ENCODE assay signal across 33 cellular contexts in the genomic region with DNA sequence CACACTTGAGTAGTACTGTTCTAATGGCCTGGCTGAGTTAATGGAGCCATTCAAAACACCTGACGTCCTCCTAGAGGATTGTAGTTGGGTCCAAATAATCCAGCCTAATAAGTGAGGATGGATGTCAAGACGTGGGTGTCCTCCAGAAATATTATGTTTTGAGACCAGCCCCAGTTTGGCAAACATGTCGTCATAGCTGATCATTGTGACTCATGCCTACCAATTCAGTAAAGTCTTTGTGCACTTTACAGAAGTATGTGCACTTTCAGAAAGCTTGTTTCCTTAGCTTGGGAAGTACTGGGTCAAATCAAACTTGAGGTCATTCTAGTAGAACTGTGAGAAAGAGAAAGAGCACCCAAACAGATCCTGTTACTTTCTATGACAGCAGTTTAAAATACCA. TPM values are rescaled to one million over a fixed set of nuclear protein-coding genes. Genes with fewer than 3 reads are reported as not detected.
"Had no signal": no experiment of that assay in that cellular context is flagged by ENCODE, and none has a peak within 500 bp of the region (broad histone marks: within the 10 kb centered on the region; RNA-seq: fewer than 3 reads in every experiment).

No MANE protein-coding gene starts in this region.

- H3K9me3 Mint-ChIP-seq: activated B cell treated with CpG ODN at 0.5 μM for 24 hours; activated CD4-positive, alpha-beta memory T cell treated with anti-CD3 and anti-CD28 coated beads for 36 hours; activated naive CD4-positive, alpha-beta T cell treated with anti-CD3 and anti-CD28 coated beads for 36 hours; activated naive CD8-positive, alpha-beta T cell treated with anti-CD3 and anti-CD28 coated beads, Interleukin-2, amount 50 U/mL, for 24 hours; activated T-cell treated with anti-CD3 and anti-CD28 coated beads, Interleukin-2, amount 50 U/mL, for 4 hours; activated T-helper 1 cell treated with anti-CD3 and anti-CD28 coated beads, Interleukin-12 subunit alpha, Interleukin-12 subunit beta, Interleukin-2, Interleukin-4 antibody, amounts not matched to agents 30 ng/mL and 10 ng/mL and 1 ng/mL, durations not matched to agents 14 hours and 24 hours and 36 hours; T-cell had no signal

- H3K36me3 Mint-ChIP-seq: activated CD4-positive, alpha-beta memory T cell treated with anti-CD3 and anti-CD28 coated beads for 36 hours; activated naive CD8-positive, alpha-beta T cell; T-cell had no signal

- H3K36me3 ChIP-seq: MG63, Peyer's patch, SJSA1 had no signal

- ATAC-seq: activated naive CD8-positive, alpha-beta T cell treated with anti-CD3 and anti-CD28 coated beads, Interleukin-2, amount 50 U/mL, for 24 hours; activated T-cell treated with anti-CD3 and anti-CD28 coated beads, Interleukin-2, amount 50 U/mL, for 4 hours; T-cell; T-helper 17 cell had no signal

- H3K4me3 ChIP-seq: MG63, Peyer's patch, SJSA1 had no signal

- DNase-seq: activated B cell treated with CpG ODN at 0.5 μM for 24 hours; activated CD4-positive, alpha-beta memory T cell treated with anti-CD3 and anti-CD28 coated beads for 36 hours; activated CD4-positive, alpha-beta T cell treated with anti-CD3 and anti-CD28 coated beads for 4 hours; activated CD4-positive, alpha-beta T cell treated with anti-CD3 and anti-CD28 coated beads, Interleukin-2, amount 50 U/mL, for 1 hour; activated CD4-positive, CD25-positive, alpha-beta regulatory T cell treated with anti-CD3 and anti-CD28 coated beads, Interleukin-2, amount 50 U/mL, for 72 hours; activated CD8-positive, alpha-beta memory T cell treated with anti-CD3 and anti-CD28 coated beads, Interleukin-2, amount 50 U/mL, for 4 hours; activated gamma-delta T cell treated with Interleukin-2 at 50 U/mL for 16 hours; activated naive CD4-positive, alpha-beta T cell treated with anti-CD3 and anti-CD28 coated beads for 36 hours; activated naive CD8-positive, alpha-beta T cell treated with anti-CD3 and anti-CD28 coated beads, Interleukin-2, amount 50 U/mL, for 24 hours; activated T-cell treated with anti-CD3 and anti-CD28 coated beads for 4 hours; activated T-cell treated with anti-CD3 and anti-CD28 coated beads, Interleukin-2, amount 50 U/mL, for 4 hours; aorta; Karpas-422; MG63; NCI-H1048; NCI-H1105 treated with DMSO at 0.1 percent for 48 hours; NCI-H1436; NCI-H1694; NCI-H1930; NCI-H345; Peyer's patch; RPMI8226; SHP77 treated with DMSO at 0.1 percent for 48 hours; SK-N-SH; T-cell; T-helper 17 cell; T-helper 9 cell had no signal

- H3K4me3 Mint-ChIP-seq: activated B cell treated with CpG ODN at 0.5 μM for 24 hours; activated CD4-positive, alpha-beta memory T cell treated with anti-CD3 and anti-CD28 coated beads for 36 hours; activated naive CD4-positive, alpha-beta T cell treated with anti-CD3 and anti-CD28 coated beads for 36 hours; activated naive CD8-positive, alpha-beta T cell; activated naive CD8-positive, alpha-beta T cell treated with anti-CD3 and anti-CD28 coated beads, Interleukin-2, amount 50 U/mL, for 24 hours; activated T-cell treated with anti-CD3 and anti-CD28 coated beads, Interleukin-2, amount 50 U/mL, for 4 hours; activated T-helper 1 cell treated with anti-CD3 and anti-CD28 coated beads, Interleukin-12 subunit alpha, Interleukin-12 subunit beta, Interleukin-2, Interleukin-4 antibody, amounts not matched to agents 30 ng/mL and 10 ng/mL and 1 ng/mL, durations not matched to agents 14 hours and 24 hours and 36 hours; T-cell; T-helper 17 cell had no signal

- H3K4me2 ChIP-seq: SK-N-SH had no signal

- H3K9me3 ChIP-seq: MG63, Peyer's patch, SJSA1, SK-N-SH had no signal

- H3K27ac Mint-ChIP-seq: activated B cell treated with CpG ODN at 0.5 μM for 24 hours; activated CD4-positive, alpha-beta memory T cell treated with anti-CD3 and anti-CD28 coated beads for 36 hours; activated naive CD4-positive, alpha-beta T cell treated with anti-CD3 and anti-CD28 coated beads for 36 hours; activated naive CD8-positive, alpha-beta T cell; activated naive CD8-positive, alpha-beta T cell treated with anti-CD3 and anti-CD28 coated beads, Interleukin-2, amount 50 U/mL, for 24 hours; activated T-helper 1 cell treated with anti-CD3 and anti-CD28 coated beads, Interleukin-12 subunit alpha, Interleukin-12 subunit beta, Interleukin-2, Interleukin-4 antibody, amounts not matched to agents 30 ng/mL and 10 ng/mL and 1 ng/mL, durations not matched to agents 14 hours and 24 hours and 36 hours; T-cell; T-helper 17 cell had no signal

- H3K27me3 Mint-ChIP-seq: activated B cell treated with CpG ODN at 0.5 μM for 24 hours; activated CD4-positive, alpha-beta memory T cell treated with anti-CD3 and anti-CD28 coated beads for 36 hours; activated naive CD8-positive, alpha-beta T cell; activated naive CD8-positive, alpha-beta T cell treated with anti-CD3 and anti-CD28 coated beads, Interleukin-2, amount 50 U/mL, for 24 hours; T-helper 17 cell had no signal

- H3K4me1 ChIP-seq: Peyer's patch, SJSA1 had no signal

- H3K9ac ChIP-seq: SK-N-SH had no signal

- H3K27ac ChIP-seq: Peyer's patch, SJSA1, VCaP had no signal

- H3K27me3 ChIP-seq: MG63, Peyer's patch, SJSA1 had no signal

RNA-seq across cellular contexts. Expression of a gene that starts 37.6 kb away (rescaled TPM):
- total RNA-seq: activated B cell treated with CpG ODN at 0.5 μM for 24 hours; activated CD4-positive, alpha-beta memory T cell treated with anti-CD3 and anti-CD28 coated beads for 36 hours; activated naive CD4-positive, alpha-beta T cell treated with anti-CD3 and anti-CD28 coated beads for 36 hours; activated T-cell treated with anti-CD3 and anti-CD28 coated beads, Interleukin-2, amount 50 U/mL, for 4 hours; activated T-helper 1 cell treated with anti-CD3 and anti-CD28 coated beads, Interleukin-12 subunit alpha, Interleukin-12 subunit beta, Interleukin-2, Interleukin-4 antibody, amounts not matched to agents 30 ng/mL and 10 ng/mL and 1 ng/mL, durations not matched to agents 14 hours and 24 hours and 36 hours; aorta; cardiac septum; NCI-H460; Peyer's patch; SJSA1; T-cell; T-helper 17 cell had no signal
- polyA plus RNA-seq: aorta, SK-N-SH had no signal
